23 cellular contexts compared by ENCODE assay signal in the genomic region with DNA sequence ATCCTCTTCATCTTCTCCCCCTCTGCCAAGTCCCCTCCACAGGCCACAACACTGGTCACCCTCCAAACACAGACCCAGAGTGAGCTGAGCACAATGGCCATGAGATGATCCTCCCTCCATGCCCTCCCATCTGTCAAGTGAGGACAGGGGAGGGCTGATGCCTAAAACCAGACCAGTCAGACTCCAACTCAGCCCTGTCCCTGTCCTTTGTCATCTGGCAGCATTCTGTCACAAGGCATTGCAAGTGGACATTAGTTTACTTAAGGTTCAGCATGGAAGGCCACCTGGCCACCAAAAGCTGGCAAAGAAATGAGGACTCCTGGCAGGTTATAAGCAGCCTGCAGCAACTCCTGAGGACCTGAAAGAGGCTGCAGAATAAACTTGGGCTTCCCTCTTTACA.
"Had no signal": no experiment of that assay in that cellular context is flagged by ENCODE, and none has a peak within 500 bp of the region (broad histone marks: within the 10 kb centered on the region; RNA-seq: fewer than 3 reads in every experiment).

No MANE protein-coding gene starts in this region.

- H3K27me3 ChIP-seq: esophagus muscularis mucosa, gastrocnemius medialis, right atrium auricular region, stomach had no signal

- H3K9me3 Mint-ChIP-seq: dendritic cell treated with granulocyte-macrophage colony-stimulating factor and Interleukin-4, amounts not matched to agents 40 ng/mL and 50 ng/mL, for 4 days; effector memory CD8-positive, alpha-beta T cell; immature natural killer cell; memory B cell; mesothelial cell of epicardium; natural killer cell had no signal

- H3K36me3 ChIP-seq: esophagus muscularis mucosa, gastrocnemius medialis, left ventricle myocardium inferior, lower lobe of right lung, right atrium auricular region, stomach, thoracic aorta had no signal

- H3K4me3 ChIP-seq: esophagus muscularis mucosa, gastrocnemius medialis, left ventricle myocardium inferior, lower lobe of right lung, right atrium auricular region, stomach, thoracic aorta had no signal

- ATAC-seq: effector memory CD8-positive, alpha-beta T cell; gastrocnemius medialis; lower lobe of right lung; natural killer cell had no signal

- H3K27ac ChIP-seq: epithelial cell of prostate, esophagus muscularis mucosa, gastrocnemius medialis, left ventricle myocardium inferior, lower lobe of right lung, right atrium auricular region, stomach, thoracic aorta had no signal

- FAIRE-seq: colon, keratinocyte, small intestine, urothelium cell line had no signal

- H3K36me3 Mint-ChIP-seq: immature natural killer cell, memory B cell, mesothelial cell of epicardium, natural killer cell had no signal

- H3K9me3 ChIP-seq: esophagus muscularis mucosa, gastrocnemius medialis, left ventricle myocardium inferior, lower lobe of right lung, right atrium auricular region, stomach, thoracic aorta had no signal

- H3K4me1 ChIP-seq: lower lobe of right lung had no signal

- H3K27me3 Mint-ChIP-seq: dendritic cell treated with granulocyte-macrophage colony-stimulating factor and Interleukin-4, amounts not matched to agents 40 ng/mL and 50 ng/mL, for 4 days had no signal

- H3K27ac Mint-ChIP-seq: dendritic cell treated with granulocyte-macrophage colony-stimulating factor and Interleukin-4, amounts not matched to agents 40 ng/mL and 50 ng/mL, for 4 days; effector memory CD8-positive, alpha-beta T cell; immature natural killer cell; memory B cell; mesothelial cell of epicardium; natural killer cell had no signal

- DNase-seq: effector memory CD8-positive, alpha-beta T cell; gastrocnemius medialis; glutamatergic neuron; immature natural killer cell; left ventricle myocardium inferior; lower lobe of right lung; natural killer cell; small intestine; stimulated activated CD4-positive, alpha-beta T cell treated with anti-CD3 and anti-CD28 coated beads, Interleukin-12 subunit alpha, Interleukin-12 subunit beta, amount 100 ng/mL, for 4 hours; stimulated activated naive CD4-positive, alpha-beta T cell; stomach; substantia nigra; trophoblast cell had no signal

- H3K4me3 Mint-ChIP-seq: dendritic cell treated with granulocyte-macrophage colony-stimulating factor and Interleukin-4, amounts not matched to agents 40 ng/mL and 50 ng/mL, for 4 days; effector memory CD8-positive, alpha-beta T cell; immature natural killer cell; memory B cell; mesothelial cell of epicardium; natural killer cell had no signal

- H3K4me1 Mint-ChIP-seq: immature natural killer cell, memory B cell, natural killer cell had no signal
